Comparison of ENCODE assay signal across 31 cellular contexts in genomic region chr7:122453432-122453831, GRCh38.
"Had no signal": no experiment of that assay in that cellular context is flagged by ENCODE, and none has a peak within 500 bp of the region (broad histone marks: within the 10 kb centered on the region; RNA-seq: fewer than 3 reads in every experiment).

No MANE protein-coding gene starts in this region.

- H3K27me3 ChIP-seq: neural progenitor cell, ovary, spleen, suprapubic skin, testis, tibial artery, transverse colon, upper lobe of right lung, uterus had no signal

- H3K9ac ChIP-seq: neural progenitor cell, parathyroid adenoma had no signal

- H3K79me2 ChIP-seq: parathyroid adenoma had no signal

- H3K4me3 Mint-ChIP-seq: natural killer cell; nephron; neural progenitor cell; stimulated activated memory B cell treated with anti-CD40 and anti-IgM and Interleukin-4, amounts not matched to agents 10 μg/mL and 1 μg/mL and 100 μg/mL, for 72 hours; stimulated activated naive CD8-positive, alpha-beta T cell treated with anti-CD3 and anti-CD28 coated beads, Interleukin-15, amount 100 ng/mL, for 72 hours; type B pancreatic cell had no signal

- H3K27ac ChIP-seq: neural progenitor cell, ovary, parathyroid adenoma, psoas muscle, skin epidermis, spleen, suprapubic skin, testis, tibial artery, transverse colon, upper lobe of right lung, uterus had no signal

- H3K4me2 ChIP-seq: neural progenitor cell, smooth muscle cell had no signal

- H3K36me3 Mint-ChIP-seq: natural killer cell; neural progenitor cell; stimulated activated memory B cell treated with anti-CD40 and anti-IgM and Interleukin-4, amounts not matched to agents 10 μg/mL and 1 μg/mL and 100 μg/mL, for 72 hours; type B pancreatic cell had no signal

- H3K36me3 ChIP-seq: neural progenitor cell, ovary, suprapubic skin, transverse colon, uterus had no signal

- H3K27ac Mint-ChIP-seq: natural killer cell; nephron; neural progenitor cell; progenitor cell of endocrine pancreas; stimulated activated memory B cell treated with anti-CD40 and anti-IgM and Interleukin-4, amounts not matched to agents 10 μg/mL and 1 μg/mL and 100 μg/mL, for 72 hours; stimulated activated naive CD8-positive, alpha-beta T cell treated with anti-CD3 and anti-CD28 coated beads, Interleukin-15, amount 100 ng/mL, for 72 hours; type B pancreatic cell had no signal

- H2AFZ ChIP-seq: neural progenitor cell, parathyroid adenoma had no signal

- H3K4me3 ChIP-seq: neural progenitor cell, ovary, psoas muscle, skin epidermis, smooth muscle cell, spleen, suprapubic skin, testis, tibial artery, transverse colon, upper lobe of right lung, uterus had no signal

- H3K9me3 ChIP-seq: ovary, psoas muscle, spleen, suprapubic skin, testis, tibial artery, transverse colon, upper lobe of right lung, uterus had no signal

- H3K27me3 Mint-ChIP-seq: progenitor cell of endocrine pancreas; stimulated activated memory B cell treated with anti-CD40 and anti-IgM and Interleukin-4, amounts not matched to agents 10 μg/mL and 1 μg/mL and 100 μg/mL, for 72 hours; stimulated activated naive CD8-positive, alpha-beta T cell treated with anti-CD3 and anti-CD28 coated beads, Interleukin-15, amount 100 ng/mL, for 72 hours; type B pancreatic cell had no signal

- DNase-seq: natural killer cell; occipital lobe; ovary; posterior cingulate gyrus; psoas muscle; right cardiac atrium; spleen; stimulated activated CD4-positive, alpha-beta T cell treated with anti-CD3 and anti-CD28 coated beads, Interleukin-12 subunit alpha, Interleukin-12 subunit beta, amount 100 ng/mL, for 4 hours; stimulated activated CD4-positive, alpha-beta T cell treated with anti-CD3 and anti-CD28 coated beads, Interleukin-1b, Interleukin-23, amount 100 ng/mL, for 48 hours; stimulated activated CD4-positive, alpha-beta T cell treated with anti-CD3 and anti-CD28 coated beads, Interleukin-4, amount 100 ng/mL, for 1 hour; stimulated activated CD4-positive, alpha-beta T cell treated with anti-CD3 and anti-CD28 coated beads, Interleukin-4, amount 100 ng/mL, for 4 hours; stimulated activated CD8-positive, alpha-beta memory T cell treated with anti-CD3 and anti-CD28 coated beads, Interleukin-4, amount 100 ng/mL, for 48 hours; stimulated activated naive CD4-positive, alpha-beta T cell; stimulated activated naive CD8-positive, alpha-beta T cell treated with anti-CD3 and anti-CD28 coated beads, Interleukin-15, amount 100 ng/mL, for 72 hours; stimulated activated naive CD8-positive, alpha-beta T cell treated with anti-CD3 and anti-CD28 coated beads, Interleukin-15, Interleukin-2, amounts not matched to agents 100 U/mL and 50 U/mL, for 24 hours; substantia nigra; testis; tibial artery; transverse colon; upper lobe of right lung; uterus had no signal

- ATAC-seq: natural killer cell; psoas muscle; right cardiac atrium; sciatic nerve; stimulated activated memory B cell treated with anti-CD40 and anti-IgM and Interleukin-4, amounts not matched to agents 10 μg/mL and 1 μg/mL and 100 μg/mL, for 72 hours; stimulated activated naive CD8-positive, alpha-beta T cell treated with anti-CD3 and anti-CD28 coated beads, Interleukin-15, amount 100 ng/mL, for 72 hours; stimulated activated naive CD8-positive, alpha-beta T cell treated with anti-CD3 and anti-CD28 coated beads, Interleukin-15, Interleukin-2, amounts not matched to agents 100 U/mL and 50 U/mL, for 24 hours; upper lobe of right lung had no signal

- H3K4me1 Mint-ChIP-seq: natural killer cell; nephron; stimulated activated memory B cell treated with anti-CD40 and anti-IgM and Interleukin-4, amounts not matched to agents 10 μg/mL and 1 μg/mL and 100 μg/mL, for 72 hours; stimulated activated naive CD8-positive, alpha-beta T cell treated with anti-CD3 and anti-CD28 coated beads, Interleukin-15, amount 100 ng/mL, for 72 hours had no signal

- H3K9me3 Mint-ChIP-seq: nephron; neural progenitor cell; stimulated activated naive CD8-positive, alpha-beta T cell treated with anti-CD3 and anti-CD28 coated beads, Interleukin-15, amount 100 ng/mL, for 72 hours; type B pancreatic cell had no signal

- H3K4me1 ChIP-seq: parathyroid adenoma, psoas muscle, spleen, suprapubic skin, testis, tibial artery, transverse colon, upper lobe of right lung, uterus had no signal
